ENCODE assay signal across 11 cellular contexts in genomic region chr16:18834873-18835272, GRCh38.
"Had no signal": no experiment of that assay in that cellular context is flagged by ENCODE, and none has a peak within 500 bp of the region (broad histone marks: within the 10 kb centered on the region; RNA-seq: fewer than 3 reads in every experiment).

No MANE protein-coding gene starts in this region.

- H3K27ac ChIP-seq: esophagus squamous epithelium, testis, WERI-Rb-1 had no signal

- ATAC-seq: activated T-cell treated with anti-CD3 and anti-CD28 coated beads, Interleukin-2, amount 50 U/mL, for 72 hours had no signal

- H3K27me3 ChIP-seq: esophagus squamous epithelium, testis had no signal

- H3K4me3 ChIP-seq: esophagus squamous epithelium, testis had no signal

- H3K9me3 ChIP-seq: esophagus squamous epithelium, testis had no signal

- H3K27ac Mint-ChIP-seq: activated T-cell treated with anti-CD3 and anti-CD28 coated beads, Interleukin-2, amount 50 U/mL, for 72 hours; nephron had no signal

- DNase-seq: activated CD4-positive, alpha-beta T cell treated with anti-CD3 and anti-CD28 coated beads for 48 hours; activated gamma-delta T cell treated with Interleukin-2 at 50 U/mL for 16 hours; activated T-cell treated with anti-CD3 and anti-CD28 coated beads, Interleukin-2, amount 50 U/mL, for 72 hours; esophagus squamous epithelium; foreskin melanocyte; head of caudate nucleus; stimulated activated CD4-positive, alpha-beta T cell treated with anti-CD3 and anti-CD28 coated beads, Interleukin-2, amount 100 ng/mL, for 48 hours; stimulated activated naive CD4-positive, alpha-beta T cell treated with Interleukin-2 at 50 U/mL for 16 hours; testis; WERI-Rb-1 had no signal

- H3K9me3 Mint-ChIP-seq: activated T-cell treated with anti-CD3 and anti-CD28 coated beads, Interleukin-2, amount 50 U/mL, for 72 hours had no signal

- H3K4me1 ChIP-seq: testis had no signal

- H3K4me1 Mint-ChIP-seq: nephron had no signal

- H3K4me3 Mint-ChIP-seq: activated T-cell treated with anti-CD3 and anti-CD28 coated beads, Interleukin-2, amount 50 U/mL, for 72 hours; nephron had no signal
